ENCODE assay signal across 10 cellular contexts in genomic region chr1:12434686-12435085, GRCh38.
DNase-seq lines count a peak whose midpoint lies in the region; ATAC-seq and TF ChIP-seq lines count a peak whose summit lies in the region.
"Had no signal": no experiment of that assay in that cellular context is flagged by ENCODE, and none has a peak within 500 bp of the region (broad histone marks: within the 10 kb centered on the region; RNA-seq: fewer than 3 reads in every experiment).

No MANE protein-coding gene starts in this region.

- ATAC-seq in effector memory CD8-positive, alpha-beta T cell (replicated peaks), result no peak

- peaks cover 69 to 74% (median 70%) of the 10 kb centered on the region in 3 donors for H3K4me1 Mint-ChIP-seq in CD8-positive, alpha-beta memory T cell
- H3K4me1 Mint-ChIP-seq in effector memory CD8-positive, alpha-beta T cell (ENCODE audit: low read depth in 2 of 2), result peaks cover 60 to 66% of the 10 kb centered on the region in 2 donors

- CTCF ChIA-PET in CD8-positive, alpha-beta memory T cell (lab: Charles Lee), result interaction anchor here (0.6 to 2.3 kb wide), 3 partner anchors 12 to 182 kb away, joined by 3 to 7 read pairs (median 4); no protein-coding TSS in a partner anchor

- H3K36me3 ChIP-seq in CD8-positive, alpha-beta memory T cell (ENCODE audit: insufficient read depth, low read length), result no peaks in the 10 kb centered on the region
- H3K36me3 ChIP-seq in Peyer's patch, result peaks cover 0 to 11% (median 0%) of the 10 kb centered on the region in 3 donors
- H3K36me3 ChIP-seq in sigmoid colon, result no peaks in the 10 kb centered on the region

- H3K27me3 ChIP-seq in CD8-positive, alpha-beta memory T cell (ENCODE audit: insufficient read depth, low read length, poor library complexity, severe bottlenecking), result no peaks in the 10 kb centered on the region
- no peaks in the 10 kb centered on the region for H3K27me3 ChIP-seq in Peyer's patch
- no peaks in the 10 kb centered on the region for H3K27me3 ChIP-seq in sigmoid colon

- H3K27ac Mint-ChIP-seq in CD8-positive, alpha-beta memory T cell, result peak overlapping the region; percentile 68 to 96 (median 88)
- H3K27ac Mint-ChIP-seq in effector memory CD8-positive, alpha-beta T cell, result peak overlapping the region; percentile 92 to 95

- no peaks in the 10 kb centered on the region for H3K9me3 ChIP-seq in CD8-positive, alpha-beta memory T cell (ENCODE audit: low read length)
- H3K9me3 ChIP-seq in Peyer's patch (no peaks in the 10 kb centered on the region), sigmoid colon (no peaks in the 10 kb centered on the region)

- WGBS in sigmoid colon, 2 donors, result 95 to 96% methylated on average over 2 of the region's 2 CpGs

- peak overlapping the region; percentile 37 to 88 (median 70) for H3K4me3 Mint-ChIP-seq in CD8-positive, alpha-beta memory T cell
- H3K4me3 Mint-ChIP-seq in effector memory CD8-positive, alpha-beta T cell, result peak overlapping the region; percentile 76 to 80

- H3K4me3 ChIP-seq in CD8-positive, alpha-beta memory T cell (ENCODE audit: low read length), result peak overlapping the region; percentile 3
- H3K4me3 ChIP-seq in Peyer's patch, result no peak overlapping the region
- H3K4me3 ChIP-seq in sigmoid colon, result no peak overlapping the region

- H3K36me3 Mint-ChIP-seq in CD8-positive, alpha-beta memory T cell, result peaks cover 0 to 8% (median 5%) of the 10 kb centered on the region in 3 donors
- H3K36me3 Mint-ChIP-seq in effector memory CD8-positive, alpha-beta T cell (ENCODE audit: insufficient read depth), result peaks cover 4% of the 10 kb centered on the region

- H3K27ac ChIP-seq in CD8-positive, alpha-beta memory T cell (ENCODE audit: low read depth, low read length), result peak overlapping the region; percentile 41
- H3K27ac ChIP-seq in Peyer's patch (peak overlapping the region in 3 of 4 donors; percentile 38 to 66 (median 54)), sigmoid colon (peak overlapping the region; percentile 56 to 81 (median 76))

- intact Hi-C loops in sigmoid colon (cut with DNase I), result no loop called here

- TF ChIP-seq POLR2A in Peyer's patch (IDR thresholded peaks at IDR 0.05) (no peak), sigmoid colon (IDR thresholded peaks at IDR 0.05) (no peak)

- no peak for DNase-seq in CD8-positive, alpha-beta memory T cell
- DNase-seq in Peyer's patch (no peak), sigmoid colon (no peak), GM10266 (ENCODE audit: extremely low spot score) (no peak), NAMALWA (ENCODE audit: low spot score) (no peak)
- no peak for DNase-seq in effector memory CD8-positive, alpha-beta T cell
- no peak for DNase-seq in activated CD4-positive, CD25-positive, alpha-beta regulatory T cell (lab: John Stamatoyannopoulos, UW)
- no peak for DNase-seq in NK-92 treated with Interleukin-12 subunit alpha and Interleukin-12 subunit beta, amount 100 ng/mL, for 24 hours (lab: John Stamatoyannopoulos, UW)
- DNase-seq: GOT3, NCI-H526 treated with DMSO at 0.1 percent for 48 hours had no signal

- TF ChIP-seq EP300 in sigmoid colon (IDR thresholded peaks at IDR 0.05), result no peak

- POLR2A ChIA-PET in CD8-positive, alpha-beta memory T cell (lab: Charles Lee), result interaction anchor here (0.5 to 1.4 kb wide), 3 partner anchors 15 to 183 kb away, joined by 3 to 9 read pairs (median 4); partner anchors contain the start of gene DHRS3

- no peaks in the 10 kb centered on the region for H3K27me3 Mint-ChIP-seq in CD8-positive, alpha-beta memory T cell
- no peaks in the 10 kb centered on the region for H3K27me3 Mint-ChIP-seq in effector memory CD8-positive, alpha-beta T cell

- TF ChIP-seq CTCF in Peyer's patch (IDR thresholded peaks at IDR 0.05) (no peak), sigmoid colon (IDR thresholded peaks at IDR 0.05) (no peak), GM10266 (IDR thresholded peaks at IDR 0.05; ENCODE audit: control insufficient read depth, insufficient read depth, low read depth, missing control alignments) (no peak)

- H3K9me3 Mint-ChIP-seq in CD8-positive, alpha-beta memory T cell, result peaks cover 0 to 8% (median 0%) of the 10 kb centered on the region in 5 donors
- H3K9me3 Mint-ChIP-seq in effector memory CD8-positive, alpha-beta T cell, result no peaks in the 10 kb centered on the region

- peaks cover 67% of the 10 kb centered on the region for H3K4me1 ChIP-seq in CD8-positive, alpha-beta memory T cell (ENCODE audit: insufficient read depth, low read length)
- H3K4me1 ChIP-seq in Peyer's patch (peaks cover 0 to 29% (median 5%) of the 10 kb centered on the region in 4 donors), sigmoid colon (peaks cover 0 to 61% (median 51%) of the 10 kb centered on the region in 4 donors)
